8 cellular contexts compared by ENCODE assay signal in genomic region chr9:80793706-80794105, GRCh38.
"Had no signal": no experiment of that assay in that cellular context is flagged by ENCODE, and none has a peak within 500 bp of the region (broad histone marks: within the 10 kb centered on the region; RNA-seq: fewer than 3 reads in every experiment).

No MANE protein-coding gene starts in this region.

- H3K4me3 Mint-ChIP-seq: GM23338, H9, IgD-negative memory B cell had no signal

- H3K27me3 Mint-ChIP-seq: IgD-negative memory B cell had no signal

- H3K27ac ChIP-seq: HL-60, KMS-11 had no signal

- ATAC-seq: GM23338, HepG2 had no signal

- H3K9me3 Mint-ChIP-seq: GM23338, H9, IgD-negative memory B cell had no signal

- H3K4me3 ChIP-seq: GM23338 had no signal

- H3K4me1 Mint-ChIP-seq: IgD-negative memory B cell had no signal

- FAIRE-seq: H1, HepG2 had no signal

- H3K9ac ChIP-seq: KMS-11 had no signal

- DNase-seq: H9, HCEC 1CT had no signal

- H3K27ac Mint-ChIP-seq: GM23338, H9 had no signal
